ENCODE assay signal across 1 cellular context in genomic region chr7:76261935-76262334, GRCh38.
TF ChIP-seq lines count a peak whose summit lies in the region.

No MANE protein-coding gene starts in this region.

TF ChIP-seq in H1, 55 proteins besides CTCF, POLR2A, EP300 and RAD21:
- TF ChIP-seq CTBP2 (IDR thresholded peaks at IDR 0.05; ENCODE audit: borderline replicate concordance, insufficient read depth, insufficient read length, low read length), result no peak
- TF ChIP-seq MAFK (IDR thresholded peaks at IDR 0.05; ENCODE audit: low read depth, low read length), result no peak
- no peak for TF ChIP-seq CHD2 (IDR thresholded peaks at IDR 0.05; ENCODE audit: low read length)
- no peak for TF ChIP-seq RFX5 (IDR thresholded peaks at IDR 0.05; ENCODE audit: borderline replicate concordance, low read depth, low read length)
- TF ChIP-seq, protein P1, sequence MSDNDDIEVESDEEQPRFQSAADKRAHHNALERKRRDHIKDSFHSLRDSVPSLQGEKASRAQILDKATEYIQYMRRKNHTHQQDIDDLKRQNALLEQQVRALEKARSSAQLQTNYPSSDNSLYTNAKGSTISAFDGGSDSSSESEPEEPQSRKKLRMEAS (IDR thresholded peaks at IDR 0.05), result no peak
- no peak for TF ChIP-seq CEBPB (IDR thresholded peaks at IDR 0.05; ENCODE audit: low read depth, low read length)
- TF ChIP-seq CBX5 (IDR thresholded peaks at IDR 0.05; ENCODE audit: low read depth, low read length), result no peak
- no peak for TF ChIP-seq BCL11A (IDR thresholded peaks at IDR 0.05; ENCODE audit: low read depth in 2 of 2, low read length in 2 of 2)
- no peak for TF ChIP-seq E2F6 (IDR thresholded peaks at IDR 0.05)
- TF ChIP-seq RXRA (IDR thresholded peaks at IDR 0.05; ENCODE audit: insufficient read depth, low read depth, low read length), result no peak
- no peak for TF ChIP-seq CBX8 (IDR thresholded peaks at IDR 0.05; ENCODE audit: borderline replicate concordance, low read depth, low read length)
- no peak for TF ChIP-seq KDM1A (IDR thresholded peaks at IDR 0.05; ENCODE audit: borderline replicate concordance, low read length)
- no peak for TF ChIP-seq ZNF274 (IDR thresholded peaks at IDR 0.05; ENCODE audit: borderline replicate concordance, extremely low read depth, low read length)
- TF ChIP-seq SP1 (IDR thresholded peaks at IDR 0.05; ENCODE audit: low read depth, low read length), result no peak
